ENCODE assay signal across 15 cellular contexts in genomic region chr4:76811604-76812412, GRCh38.
DNase-seq lines count a peak whose midpoint lies in the region; ATAC-seq and TF ChIP-seq lines count a peak whose summit lies in the region.
"Had no signal": no experiment of that assay in that cellular context is flagged by ENCODE, and none has a peak within 500 bp of the region (broad histone marks: within the 10 kb centered on the region; RNA-seq: fewer than 3 reads in every experiment).

No MANE protein-coding gene starts in this region.

- H3K4me1 ChIP-seq in adipocyte (ENCODE audit: control insufficient read depth, insufficient read depth, low read length) (peaks cover 14% of the 10 kb centered on the region), heart right ventricle (peaks cover 0 to 24% (median 14%) of the 10 kb centered on the region in 9 donors), ovary (ENCODE audit: insufficient read depth) (peaks cover 8% of the 10 kb centered on the region)
- H3K4me1 ChIP-seq: BE2C had no signal

- ATAC-seq in heart right ventricle: peak; percentile 61 to 90 (median 82)
- ATAC-seq: activated T-cell treated with anti-CD3 and anti-CD28 coated beads, Interleukin-2, amount 50 U/mL, for 72 hours had no signal

- no peak overlapping the region for H3K4me3 Mint-ChIP-seq in endothelial cell (ENCODE audit: unreplicated experiment)
- H3K4me3 Mint-ChIP-seq: activated B cell treated with CpG ODN at 0.5 μM for 24 hours; activated T-cell treated with anti-CD3 and anti-CD28 coated beads, Interleukin-2, amount 50 U/mL, for 72 hours had no signal

- no peak overlapping the region for H3K27ac Mint-ChIP-seq in endothelial cell (ENCODE audit: unreplicated experiment)
- H3K27ac Mint-ChIP-seq: activated B cell treated with CpG ODN at 0.5 μM for 24 hours; activated T-cell treated with anti-CD3 and anti-CD28 coated beads, Interleukin-2, amount 50 U/mL, for 72 hours had no signal

- peaks cover 2% of the 10 kb centered on the region for H3K36me3 Mint-ChIP-seq in endothelial cell (ENCODE audit: low read depth, unreplicated experiment)

- DNase-seq in DMS 273 (lab: John Stamatoyannopoulos, UW; ENCODE audit: unreplicated experiment) (peak; percentile 93), adipocyte (ENCODE audit: low read depth) (peak; percentile 15), heart right ventricle (peak; percentile 41 to 68), ovary (peak; percentile 41 to 56 (median 53)), NCI-H510A treated with DMSO at 0.1 percent for 48 hours (lab: John Stamatoyannopoulos, UW) (no peak), endothelial cell (ENCODE audit: low spot score) (no peak), KBM-7 (no peak), WERI-Rb-1 (no peak)
- DNase-seq: activated B cell treated with CpG ODN at 0.5 μM for 24 hours; activated T-cell treated with anti-CD3 and anti-CD28 coated beads, Interleukin-2, amount 50 U/mL, for 72 hours; BE2C; cerebellar nuclear complex; foreskin melanocyte; mammary epithelial cell; SHP77 had no signal

- TF ChIP-seq CTCF in heart right ventricle (IDR thresholded peaks at IDR 0.05) (no peak), ovary (IDR thresholded peaks at IDR 0.05) (no peak), endothelial cell (IDR thresholded peaks at IDR 0.05; ENCODE audit: unreplicated experiment) (no peak), WERI-Rb-1 (IDR thresholded peaks at IDR 0.05; ENCODE audit: low read depth, low read length) (no peak)

- H3K9ac ChIP-seq in adipocyte (ENCODE audit: low read length): no peak overlapping the region

- 31 to 48% methylated on average over 12 of the region's 12 CpGs for WGBS in heart right ventricle, 2 donors
- WGBS in ovary, 3 donors: 7 to 10% (median 10%) methylated on average over 12 of the region's 12 CpGs

- H3K4me1 Mint-ChIP-seq in endothelial cell (ENCODE audit: unreplicated experiment): peaks cover 14% of the 10 kb centered on the region
- H3K4me1 Mint-ChIP-seq: activated B cell treated with CpG ODN at 0.5 μM for 24 hours had no signal

- intact Hi-C loops in heart right ventricle (cut with DNase I) (loop anchor here in 2 of 10 donors (5.0 kb wide), 2 partner anchors 135 to 140 kb away; partner anchors contain the start of gene SEPTIN11 (in 1 of the 2)), ovary (cut with DNase I) (no loop called here)

- peak overlapping the region in 9 of 10 donors; percentile 24 to 79 (median 64) for H3K27ac ChIP-seq in heart right ventricle
- H3K27ac ChIP-seq in ovary: no peak overlapping the region
- no peak overlapping the region for H3K27ac ChIP-seq in WERI-Rb-1

- peaks cover 17% of the 10 kb centered on the region for H3K9me3 ChIP-seq in adipocyte (ENCODE audit: control insufficient read depth, low read length)
- H3K9me3 ChIP-seq in heart right ventricle: peaks cover 0 to 39% (median 3%) of the 10 kb centered on the region in 11 donors
- H3K9me3 ChIP-seq in ovary: no peaks in the 10 kb centered on the region
- peaks cover 3% of the 10 kb centered on the region for H3K9me3 ChIP-seq in WERI-Rb-1 (ENCODE audit: severe bottlenecking)

- in situ Hi-C loops in KBM-7 (cut with MboI; ENCODE audit: low pct_unique_long_range_greater_than_20kb, low sequenced_read_pairs): no loop called here

- H3K36me3 ChIP-seq in adipocyte (ENCODE audit: control insufficient read depth, insufficient read depth, low read length, severe bottlenecking): no peaks in the 10 kb centered on the region
- H3K36me3 ChIP-seq in heart right ventricle: no peaks in the 10 kb centered on the region
- H3K36me3 ChIP-seq in ovary: no peaks in the 10 kb centered on the region
- no peaks in the 10 kb centered on the region for H3K36me3 ChIP-seq in WERI-Rb-1
- H3K36me3 ChIP-seq: BE2C had no signal

- peaks cover 8% of the 10 kb centered on the region for H3K27me3 Mint-ChIP-seq in endothelial cell (ENCODE audit: unreplicated experiment)

- TF ChIP-seq EP300 in ovary (IDR thresholded peaks at IDR 0.05): no peak

- peak overlapping the region; percentile 18 for H3K4me3 ChIP-seq in adipocyte (ENCODE audit: low read length)
- H3K4me3 ChIP-seq in heart right ventricle: no peak overlapping the region
- no peak overlapping the region for H3K4me3 ChIP-seq in ovary
- H3K4me3 ChIP-seq in WERI-Rb-1 (ENCODE audit: low read depth, low read length): no peak overlapping the region

- no peak for TF ChIP-seq POLR2A in ovary (IDR thresholded peaks at IDR 0.05)

- peaks cover 6% of the 10 kb centered on the region for H3K9me3 Mint-ChIP-seq in endothelial cell (ENCODE audit: unreplicated experiment)

- H3K27me3 ChIP-seq in adipocyte (replicated peaks; ENCODE audit: control insufficient read depth, insufficient read depth, low read length) (no peaks in the 10 kb centered on the region), heart right ventricle (no peaks in the 10 kb centered on the region), ovary (no peaks in the 10 kb centered on the region), WERI-Rb-1 (ENCODE audit: insufficient read depth, low read depth, severe bottlenecking) (no peaks in the 10 kb centered on the region)
- H3K27me3 ChIP-seq: BE2C had no signal

Comparison
In these comparisons a context has a peak if more than half of its experiments do, and no peak if none do; other contexts are left out.
1. DNase-seq: peak in DMS 273 (single experiment), adipocyte (single experiment), heart right ventricle (2 of 2) and ovary (5 of 5); none in NCI-H510A treated with DMSO at 0.1 percent for 48 hours (single experiment), endothelial cell (single experiment), KBM-7 (single experiment) and WERI-Rb-1 (single experiment).
2. H3K27ac ChIP-seq: peak in heart right ventricle (9 of 10); none in ovary (0 of 2) and WERI-Rb-1 (single experiment).